ENCODE assay signal across 1 cellular context in genomic region chr1:160779662-160780397, GRCh38.
TF ChIP-seq lines count a peak whose summit lies in the region.

No MANE protein-coding gene starts in this region.

TF ChIP-seq in H1, 55 proteins besides CTCF, POLR2A, EP300 and RAD21:
- TF ChIP-seq CREB1 (IDR thresholded peaks at IDR 0.05) (no peak; the same call in 1 of the 2 replicates), EZH2 (IDR thresholded peaks at IDR 0.05; ENCODE audit: low read depth, low read length, severe bottlenecking) (no peak), YY1 (IDR thresholded peaks at IDR 0.05; ENCODE audit: low read depth, low read length) (peak; percentile 68; the same call in 1 of the 2 replicates)
